ENCODE assay signal across 20 cellular contexts in genomic region chr17:81354252-81354943, GRCh38. TPM values are rescaled to one million over a fixed set of nuclear protein-coding genes. Genes with fewer than 3 reads are reported as not detected.
DNase-seq lines count a peak whose midpoint lies in the region; ATAC-seq, FAIRE-seq and TF ChIP-seq lines count a peak whose summit lies in the region.
"Had no signal": no experiment of that assay in that cellular context is flagged by ENCODE, and none has a peak within 500 bp of the region (broad histone marks: within the 10 kb centered on the region; RNA-seq: fewer than 3 reads in every experiment).

No MANE protein-coding gene starts in this region.

- H3K9ac ChIP-seq in HepG2 (ENCODE audit: insufficient read depth, low read depth, low read length) = no peak overlapping the region
- H3K9ac ChIP-seq in K562 (ENCODE audit: insufficient read depth in 1 of 2, low read depth in 2 of 2, low read length in 2 of 2) = peak overlapping the region; percentile 0 to 82; a peak in 2 of 4 replicates
- H3K9ac ChIP-seq: GM23248 had no signal

- H4K20me1 ChIP-seq in HepG2 (ENCODE audit: insufficient read depth, low read length) (no peaks in the 10 kb centered on the region), K562 (replicated peaks; ENCODE audit: control insufficient read depth, insufficient read depth, low read length) (no peaks in the 10 kb centered on the region)

- H3K27ac Mint-ChIP-seq in mesothelial cell of epicardium = no peak overlapping the region
- H3K27ac Mint-ChIP-seq: CD4-positive, alpha-beta T cell had no signal

- H3K27ac ChIP-seq in HepG2 (ENCODE audit: extremely low read length, insufficient read depth, low read length) = no peak overlapping the region
- no peak overlapping the region for H3K27ac ChIP-seq in right lobe of liver
- no peak overlapping the region for H3K27ac ChIP-seq in K562 (ENCODE audit: extremely low read depth, low read depth, low read length)
- no peak overlapping the region for H3K27ac ChIP-seq in spleen
- H3K27ac ChIP-seq: C4-2B, GM23248 had no signal

- POLR2A ChIA-PET in HepG2 (lab: Yijun Ruan, JAX) = no interaction called here
- POLR2A ChIA-PET in K562 (lab: Yijun Ruan, JAX) = interaction anchor here (1.0 to 1.3 kb wide), 2 partner anchors 20 to 41 kb away, joined by 3 to 4 read pairs; partner anchors contain the start of gene BAHCC1

- ATAC-seq in HepG2 (no peak), right lobe of liver (no peak), K562 (no peak), mucosa of descending colon (peak; percentile 71)

- H3K36me3 ChIP-seq in HepG2 (replicated peaks in 1 of 2; ENCODE audit: control insufficient read depth in 1 of 2, insufficient read depth in 2 of 2, low read length in 2 of 2) (no peaks in the 10 kb centered on the region), right lobe of liver (no peaks in the 10 kb centered on the region), K562 (ENCODE audit: control insufficient read depth, insufficient read depth, low read length) (no peaks in the 10 kb centered on the region), mucosa of descending colon (ENCODE audit: low read depth) (no peaks in the 10 kb centered on the region), spleen (no peaks in the 10 kb centered on the region)
- H3K36me3 ChIP-seq: BE2C, HAP-1 had no signal

- CTCF ChIA-PET in HepG2 (lab: Yijun Ruan, JAX; ENCODE audit: low intra/inter-chr PET ratio, low total read pairs) (no interaction called here), K562 (lab: Yijun Ruan, JAX; ENCODE audit: low intra/inter-chr PET ratio) (interaction anchor here (0.6 kb wide), 1 partner anchor 45 kb away, joined by 4 read pairs; no protein-coding TSS in a partner anchor)

- no peaks in the 10 kb centered on the region for H3K9me3 Mint-ChIP-seq in mesothelial cell of epicardium
- H3K9me3 Mint-ChIP-seq: CD4-positive, alpha-beta T cell had no signal

- intact Hi-C loops in HepG2 (cut with micrococcal nuclease; ENCODE audit: unreplicated experiment) (no loop called here), right lobe of liver (cut with DNase I) (no loop called here), K562 (cut with micrococcal nuclease) (no loop called here), mucosa of descending colon (cut with DNase I, micrococcal nuclease) (no loop called here), spleen (cut with DNase I; ENCODE audit: low total_unique reads) (no loop called here)

- TF ChIP-seq CTCF in HepG2 (CRISPR knock-in tag; IDR thresholded peaks at IDR 0.05) (no peak), right lobe of liver (IDR thresholded peaks at IDR 0.05) (no peak), K562 (IDR thresholded peaks at IDR 0.05 in 2 of 3, conservative IDR thresholded peaks at IDR 0.05 in 1 of 3; ENCODE audit: insufficient read depth in 2 of 3, low read depth in 1 of 3, low read length in 3 of 3) (no peak), mucosa of descending colon (IDR thresholded peaks at IDR 0.05) (no peak), spleen (IDR thresholded peaks at IDR 0.05 in 8 of 11, conservative IDR thresholded peaks at IDR 0.05 in 3 of 11) (no peak), mesothelial cell of epicardium (IDR thresholded peaks at IDR 0.05; ENCODE audit: unreplicated experiment) (no peak)

- H3K4me1 Mint-ChIP-seq in mesothelial cell of epicardium = peaks cover 20% of the 10 kb centered on the region

- DNase-seq in HepG2 (ENCODE audit: low spot score) (no peak), right lobe of liver (no peak), K562 (ENCODE audit: extremely low read depth in 1 of 4, low spot score in 3 of 4) (no peak), mucosa of descending colon (peak in 1 of 3 donors; percentile 34), spleen (peak; percentile 38), SKM-1 (lab: John Stamatoyannopoulos, UW; ENCODE audit: unreplicated experiment) (no peak), mesothelial cell of epicardium (ENCODE audit: low spot score in 2 of 2, unreplicated experiment in 2 of 2) (no peak)
- DNase-seq in stimulated activated naive CD4-positive, alpha-beta T cell (lab: John Stamatoyannopoulos, UW) = no peak
- DNase-seq: ACHN; BE2C; Caco-2; CD4-positive, alpha-beta T cell; GM23248 had no signal

- peaks cover 53% of the 10 kb centered on the region for H3K4me1 ChIP-seq in HepG2 (ENCODE audit: insufficient read depth, low read length)
- no peaks in the 10 kb centered on the region for H3K4me1 ChIP-seq in right lobe of liver
- peaks cover 22 to 25% of the 10 kb centered on the region in 2 experiments for H3K4me1 ChIP-seq in K562 (replicated peaks in 1 of 2; ENCODE audit: control insufficient read depth in 2 of 2, insufficient read depth in 2 of 2, low read length in 2 of 2)
- H3K4me1 ChIP-seq in mucosa of descending colon (ENCODE audit: low read depth) = no peaks in the 10 kb centered on the region
- peaks cover 0 to 22% (median 9%) of the 10 kb centered on the region in 6 donors for H3K4me1 ChIP-seq in spleen

- no peak for TF ChIP-seq POLR2A in HepG2 (IDR thresholded peaks at IDR 0.05; ENCODE audit: insufficient read depth in 1 of 2, low read depth in 2 of 2, low read length in 2 of 2)
- TF ChIP-seq POLR2A in right lobe of liver (IDR thresholded peaks at IDR 0.05) = no peak
- no peak for TF ChIP-seq POLR2A in K562 (conservative IDR thresholded peaks at IDR 0.05)
- TF ChIP-seq POLR2A in spleen (IDR thresholded peaks at IDR 0.05) = no peak

- TF ChIP-seq RAD21 in HepG2 (CRISPR knock-in tag; IDR thresholded peaks at IDR 0.05) (no peak), K562 (CRISPR knock-in tag; conservative IDR thresholded peaks at IDR 0.05 in 1 of 2, IDR thresholded peaks at IDR 0.05 in 1 of 2) (no peak)

- H3K9me3 ChIP-seq in HepG2 (ENCODE audit: low read length) = no peaks in the 10 kb centered on the region
- H3K9me3 ChIP-seq in right lobe of liver = no peaks in the 10 kb centered on the region
- H3K9me3 ChIP-seq in K562 (replicated peaks; ENCODE audit: control insufficient read depth, insufficient read depth, low read depth, low read length) = no peaks in the 10 kb centered on the region
- H3K9me3 ChIP-seq in mucosa of descending colon = no peaks in the 10 kb centered on the region
- H3K9me3 ChIP-seq in spleen = no peaks in the 10 kb centered on the region
- H3K9me3 ChIP-seq: BE2C, Caco-2, HAP-1 had no signal

- no peak overlapping the region for H3K4me3 Mint-ChIP-seq in mesothelial cell of epicardium
- H3K4me3 Mint-ChIP-seq: CD4-positive, alpha-beta T cell had no signal

- BruUV-seq in HepG2 (replicated peaks; lab: Mats Ljungman, UMichigan) (no TSS peak), K562 (replicated peaks; lab: Mats Ljungman, UMichigan) (no TSS peak)

- H3K9me1 ChIP-seq in K562 (ENCODE audit: control insufficient read depth, insufficient read depth, low read length) = no peaks in the 10 kb centered on the region

- no peaks in the 10 kb centered on the region for H3K79me2 ChIP-seq in HepG2 (ENCODE audit: insufficient read depth, low read length)
- no peaks in the 10 kb centered on the region for H3K79me2 ChIP-seq in K562 (ENCODE audit: control insufficient read depth, insufficient read depth, low read length)

- H3K4me2 ChIP-seq in HepG2 (ENCODE audit: low read depth, low read length) = 0 out of 2 replicates have a peak overlapping the region, but pooled peaks have one; percentile 16
- H3K4me2 ChIP-seq in K562 (ENCODE audit: insufficient read depth, low read length) = peak overlapping the region; percentile 28; the same call in 1 of the 2 replicates

- H2AFZ ChIP-seq in HepG2 (ENCODE audit: low read length) (no peak overlapping the region), K562 (ENCODE audit: low read depth, low read length) (peak overlapping the region; percentile 61)
- H2AFZ ChIP-seq: GM23248 had no signal

- WGBS in HepG2 (ENCODE audit: low lambda C conversion rate) = 13% methylated on average over 13 of the region's 14 CpGs
- 77% methylated on average over 9 of the region's 14 CpGs for WGBS in right lobe of liver (ENCODE audit: insufficient coverage, low coverage, low lambda C conversion rate, missing lambda C conversion rate)
- 50% methylated on average over 14 of the region's 14 CpGs for WGBS in K562 (ENCODE audit: insufficient coverage, low coverage, missing lambda C conversion rate)
- WGBS in spleen, 5 donors = 77 to 88% (median 85%) methylated on average over 10 to 14 of the region's 14 CpGs

- no peak overlapping the region for H3K4me3 ChIP-seq in HepG2 (replicated peaks in 1 of 3; ENCODE audit: insufficient read depth in 1 of 3, low read depth in 2 of 3, low read length in 3 of 3)
- H3K4me3 ChIP-seq in right lobe of liver = no peak overlapping the region
- H3K4me3 ChIP-seq in K562 = no peak overlapping the region
- H3K4me3 ChIP-seq in mucosa of descending colon = no peak overlapping the region
- no peak overlapping the region for H3K4me3 ChIP-seq in spleen
- H3K4me3 ChIP-seq: GM23248, HAP-1 had no signal

- no peak for TF ChIP-seq EP300 in HepG2 (IDR thresholded peaks at IDR 0.05; ENCODE audit: low read depth in 2 of 2, low read length in 2 of 2)
- no peak for TF ChIP-seq EP300 in HepG2 (CRISPR knock-in tag; IDR thresholded peaks at IDR 0.05; ENCODE audit: borderline replicate concordance)
- TF ChIP-seq EP300 in K562 (IDR thresholded peaks at IDR 0.05; ENCODE audit: low read length) = no peak

- peaks cover 0 to 34% of the 10 kb centered on the region in 2 experiments; a peak in 2 of 5 replicates for H3K27me3 ChIP-seq in HepG2 (ENCODE audit: control insufficient read depth in 1 of 2, insufficient read depth in 2 of 2, low read length in 2 of 2)
- H3K27me3 ChIP-seq in right lobe of liver = no peaks in the 10 kb centered on the region
- H3K27me3 ChIP-seq in K562 (ENCODE audit: control insufficient read depth in 2 of 2, insufficient read depth in 2 of 2, low read length in 2 of 2) = no peaks in the 10 kb centered on the region
- H3K27me3 ChIP-seq in spleen (replicated peaks in 1 of 7) = peaks cover 0 to 4% (median 0%) of the 10 kb centered on the region in 7 donors
- H3K27me3 ChIP-seq: BE2C had no signal

- FAIRE-seq in HepG2 (lab: Jason Lieb, UNC) (no peak), K562 (lab: Jason Lieb, UNC) (no peak)
- FAIRE-seq: A204.1, D721Med, G401.6, GM12891, GM19239 had no signal

- no peaks in the 10 kb centered on the region for H3K27me3 Mint-ChIP-seq in mesothelial cell of epicardium (ENCODE audit: low read depth)

- H3K36me3 Mint-ChIP-seq in mesothelial cell of epicardium = no peaks in the 10 kb centered on the region

- in situ Hi-C loops in HepG2 (cut with HindIII; ENCODE audit: extremely low pct_ligation_motif_present, low pct_unique_long_range_greater_than_20kb) (no loop called here), K562 (cut with MboI) (no loop called here)

RNA-seq across cellular contexts. Expression of gene BAHCC1, which starts 40.9 kb away (rescaled TPM):
- total RNA-seq in HepG2 (2016; rRNA removed; fragmentation: Illumina TruSeq; extraction: Trizol) = 0.94 and 1.7 TPM in 2 replicates
- total RNA-seq in HepG2 (2016; cell fraction: cytosol; rRNA removed; fragmentation: Illumina TruSeq; extraction: Trizol; ENCODE audit: low read depth) = 1.4 and 1.8 TPM in 2 replicates
- 1.2 and 1.8 TPM in 2 replicates for total RNA-seq in HepG2 (2016; cell fraction: insoluble cytoplasmic fraction; rRNA removed; fragmentation: Illumina TruSeq; extraction: Trizol)
- 1.2 and 1.9 TPM in 2 replicates for total RNA-seq in HepG2 (2016; cell fraction: membrane; rRNA removed; fragmentation: Illumina TruSeq; extraction: Trizol)
- total RNA-seq in HepG2 (2016; cell fraction: nucleus; rRNA removed; fragmentation: Illumina TruSeq; extraction: Trizol) = 2.8 and 3.9 TPM in 2 replicates
- polyA plus RNA-seq in HepG2 (2011; rRNA removed) = 1.4 TPM in 2 replicates
- polyA plus RNA-seq in HepG2 (2011; cell fraction: cytosol; rRNA removed) = 0.42 and 0.64 TPM in 2 replicates
- polyA plus RNA-seq in HepG2 (2011; cell fraction: nucleus; rRNA removed) = 15.9 and 22.2 TPM in 2 replicates
- polyA plus RNA-seq in HepG2 (2012) = 1.8 and 2.5 TPM in 2 replicates
- polyA plus RNA-seq in HepG2 (2016; cell fraction: cytosol; fragmentation: Illumina TruSeq; extraction: Trizol; ENCODE audit: low read depth) = 1.1 and 1.4 TPM in 2 replicates
- 1.3 and 1.9 TPM in 2 replicates for polyA plus RNA-seq in HepG2 (2016; cell fraction: insoluble cytoplasmic fraction; fragmentation: Illumina TruSeq; extraction: Trizol; ENCODE audit: low read depth)
- 1.9 and 2.3 TPM in 2 replicates for polyA plus RNA-seq in HepG2 (2016; cell fraction: membrane; fragmentation: Illumina TruSeq; extraction: Trizol; ENCODE audit: low read depth)
- polyA plus RNA-seq in HepG2 (2016; cell fraction: nucleus; fragmentation: Illumina TruSeq; extraction: Trizol; ENCODE audit: insufficient read depth, low read depth) = 9.5 and 11.0 TPM in 2 replicates
- 1.7 and 5.4 TPM in 2 replicates for polyA minus RNA-seq in HepG2 (2011; rRNA and poly(A)+ RNA removed; ENCODE audit: low replicate concordance)
- 1.1 and 1.9 TPM in 2 replicates for polyA minus RNA-seq in HepG2 (2011; cell fraction: cytosol; rRNA and poly(A)+ RNA removed)
- polyA minus RNA-seq in HepG2 (2011; cell fraction: nucleus; rRNA and poly(A)+ RNA removed) = 5.5 and 5.9 TPM in 2 replicates
- 1 to 10 TPM; 2.5 to 6.4 (median 4.9) TPM for total RNA-seq in right lobe of liver
- 32.5 and 87.9 TPM in 2 replicates for total RNA-seq in K562 (2011; cell fraction: chromatin; rRNA removed; ENCODE audit: low replicate concordance)
- 48.6 and 57.5 TPM in 2 replicates for total RNA-seq in K562 (2011; cell fraction: nucleolus; rRNA removed)
- total RNA-seq in K562 (2011; cell fraction: nucleoplasm; rRNA removed) = 39.0 and 40.6 TPM in 2 replicates
- total RNA-seq in K562 (2014; rRNA removed) = 11.1 and 13.9 TPM in 2 replicates
- 2.1 and 2.6 TPM in 2 replicates for total RNA-seq in K562 (2014; rRNA removed; fragmentation: Illumina TruSeq; extraction: Trizol)
- 5.0 and 6.5 TPM in 2 replicates for total RNA-seq in K562 (2015; rRNA removed; fragmentation: Illumina TruSeq; extraction: Trizol)
- total RNA-seq in K562 (2021) = 20.8 and 26.9 TPM in 2 replicates
- 4.4 and 11.8 TPM in 2 replicates for polyA plus RNA-seq in K562 (2011; rRNA removed)
- 8.6 and 8.8 TPM in 2 replicates for polyA plus RNA-seq in K562 (2011; cell fraction: cytosol; rRNA removed)
- 112 and 139 TPM in 2 replicates for polyA plus RNA-seq in K562 (2011; cell fraction: nucleus; rRNA removed)
- 14.4 and 22.5 TPM in 2 replicates for polyA plus RNA-seq in K562 (2012)
- polyA plus RNA-seq in K562 (2014; fragmentation: Illumina TruSeq; extraction: Trizol) = 5.5 and 6.8 TPM in 2 replicates
- polyA plus RNA-seq in K562 (2014; fragmentation: Nextera tagmentation; extraction: Ambion mirVana) = under 1 TPM; 0.14 to 0.24 TPM
- polyA plus RNA-seq in K562 (2014; rRNA removed) = 17.2 and 23.3 TPM in 2 replicates
- 0.72 and 2.7 TPM in 2 replicates for polyA minus RNA-seq in K562 (2011; rRNA and poly(A)+ RNA removed)
- 6.8 and 8.7 TPM in 2 replicates for polyA minus RNA-seq in K562 (2011; cell fraction: cytosol; rRNA and poly(A)+ RNA removed)
- polyA minus RNA-seq in K562 (2011; cell fraction: nucleus; rRNA and poly(A)+ RNA removed) = 12.7 and 15.3 TPM in 2 replicates
- 10 to 100 TPM; 14.0 to 27.4 (median 16.5) TPM for total RNA-seq in mucosa of descending colon
- 10 to 100 TPM in 6 of 7 donors, 1 to 10 TPM in 1; 8.7 to 20.3 (median 14.9) TPM for total RNA-seq in spleen
- polyA plus RNA-seq in spleen = 10 to 100 TPM in 1 of 3 donors, 1 to 10 TPM in 2; 1.7 to 10.2 (median 2.0) TPM
- total RNA-seq in mesothelial cell of epicardium = 34.9 to 36.4 TPM (median 35.1 TPM) in 3 replicates

RNA-seq across cellular contexts. Expression of gene SLC38A10, which starts 59.3 kb away (rescaled TPM):
- total RNA-seq in HepG2 (2016; rRNA removed; fragmentation: Illumina TruSeq; extraction: Trizol) = 23.0 and 55.8 TPM in 2 replicates
- total RNA-seq in HepG2 (2016; cell fraction: cytosol; rRNA removed; fragmentation: Illumina TruSeq; extraction: Trizol; ENCODE audit: low read depth) = 18.5 and 23.3 TPM in 2 replicates
- total RNA-seq in HepG2 (2016; cell fraction: insoluble cytoplasmic fraction; rRNA removed; fragmentation: Illumina TruSeq; extraction: Trizol) = 19.1 and 55.8 TPM in 2 replicates
- 18.8 and 20.0 TPM in 2 replicates for total RNA-seq in HepG2 (2016; cell fraction: membrane; rRNA removed; fragmentation: Illumina TruSeq; extraction: Trizol)
- 52.6 and 64.0 TPM in 2 replicates for total RNA-seq in HepG2 (2016; cell fraction: nucleus; rRNA removed; fragmentation: Illumina TruSeq; extraction: Trizol)
- polyA plus RNA-seq in HepG2 (2011; rRNA removed) = 23.4 and 33.6 TPM in 2 replicates
- 20.1 and 34.6 TPM in 2 replicates for polyA plus RNA-seq in HepG2 (2011; cell fraction: cytosol; rRNA removed)
- polyA plus RNA-seq in HepG2 (2011; cell fraction: nucleus; rRNA removed) = 63.4 and 88.4 TPM in 2 replicates
- polyA plus RNA-seq in HepG2 (2012) = 22.8 and 28.0 TPM in 2 replicates
- polyA plus RNA-seq in HepG2 (2016; cell fraction: cytosol; fragmentation: Illumina TruSeq; extraction: Trizol; ENCODE audit: low read depth) = 5.7 and 7.1 TPM in 2 replicates
- polyA plus RNA-seq in HepG2 (2016; cell fraction: insoluble cytoplasmic fraction; fragmentation: Illumina TruSeq; extraction: Trizol; ENCODE audit: low read depth) = 19.7 and 23.4 TPM in 2 replicates
- polyA plus RNA-seq in HepG2 (2016; cell fraction: membrane; fragmentation: Illumina TruSeq; extraction: Trizol; ENCODE audit: low read depth) = 10.4 and 11.4 TPM in 2 replicates
- 123 and 129 TPM in 2 replicates for polyA plus RNA-seq in HepG2 (2016; cell fraction: nucleus; fragmentation: Illumina TruSeq; extraction: Trizol; ENCODE audit: insufficient read depth, low read depth)
- polyA minus RNA-seq in HepG2 (2011; rRNA and poly(A)+ RNA removed; ENCODE audit: low replicate concordance) = 53.9 and 165 TPM in 2 replicates
- polyA minus RNA-seq in HepG2 (2011; cell fraction: cytosol; rRNA and poly(A)+ RNA removed) = 62.7 and 77.3 TPM in 2 replicates
- 25.7 and 27.8 TPM in 2 replicates for polyA minus RNA-seq in HepG2 (2011; cell fraction: nucleus; rRNA and poly(A)+ RNA removed)
- total RNA-seq in right lobe of liver = 100 to 1,000 TPM in 1 of 6 experiments, 10 to 100 TPM in 5; 60.9 to 104 (median 86.1) TPM
- total RNA-seq in K562 (2011; cell fraction: chromatin; rRNA removed; ENCODE audit: low replicate concordance) = 96.2 and 235 TPM in 2 replicates
- total RNA-seq in K562 (2011; cell fraction: nucleolus; rRNA removed) = 109 and 114 TPM in 2 replicates
- 104 and 132 TPM in 2 replicates for total RNA-seq in K562 (2011; cell fraction: nucleoplasm; rRNA removed)
- total RNA-seq in K562 (2014; rRNA removed) = 35.6 and 35.8 TPM in 2 replicates
- 4.3 and 5.2 TPM in 2 replicates for total RNA-seq in K562 (2014; rRNA removed; fragmentation: Illumina TruSeq; extraction: Trizol)
- 15.5 and 16.1 TPM in 2 replicates for total RNA-seq in K562 (2015; rRNA removed; fragmentation: Illumina TruSeq; extraction: Trizol)
- 52.8 and 54.2 TPM in 2 replicates for total RNA-seq in K562 (2021)
- 13.1 and 18.0 TPM in 2 replicates for polyA plus RNA-seq in K562 (2011; rRNA removed)
- polyA plus RNA-seq in K562 (2011; cell fraction: cytosol; rRNA removed) = 18.4 and 29.4 TPM in 2 replicates
- polyA plus RNA-seq in K562 (2011; cell fraction: nucleus; rRNA removed) = 50.2 and 67.4 TPM in 2 replicates
- polyA plus RNA-seq in K562 (2012) = 38.9 and 86.6 TPM in 2 replicates
- polyA plus RNA-seq in K562 (2014; fragmentation: Illumina TruSeq; extraction: Trizol) = 13.8 and 24.0 TPM in 2 replicates
- under 1 TPM; 0.45 to 0.92 TPM for polyA plus RNA-seq in K562 (2014; fragmentation: Nextera tagmentation; extraction: Ambion mirVana)
- polyA plus RNA-seq in K562 (2014; rRNA removed) = 31.7 and 32.1 TPM in 2 replicates
- 16.9 and 24.8 TPM in 2 replicates for polyA minus RNA-seq in K562 (2011; rRNA and poly(A)+ RNA removed)
- 54.3 and 65.3 TPM in 2 replicates for polyA minus RNA-seq in K562 (2011; cell fraction: cytosol; rRNA and poly(A)+ RNA removed)
- 28.7 and 33.2 TPM in 2 replicates for polyA minus RNA-seq in K562 (2011; cell fraction: nucleus; rRNA and poly(A)+ RNA removed)
- 10 to 100 TPM; 77.0 to 95.3 (median 94.0) TPM for total RNA-seq in mucosa of descending colon
- total RNA-seq in spleen = 100 to 1,000 TPM in 1 of 7 donors, 10 to 100 TPM in 6; 82.8 to 112 (median 95.0) TPM
- polyA plus RNA-seq in spleen = 10 to 100 TPM; 54.9 to 85.1 (median 71.4) TPM
- 96.6 to 105 TPM (median 103 TPM) in 3 replicates for total RNA-seq in mesothelial cell of epicardium
